Comparison of ENCODE assay signal across 8 cellular contexts in genomic region chr6:2857580-2858337, GRCh38. TPM values are rescaled to one million over a fixed set of nuclear protein-coding genes. Genes with fewer than 3 reads are reported as not detected.
DNase-seq lines count a peak whose midpoint lies in the region; ATAC-seq and TF ChIP-seq lines count a peak whose summit lies in the region.

No MANE protein-coding gene starts in this region.

- no CpG with 5 or more reads among the region's 18 CpGs for WGBS in neuronal stem cell (ENCODE audit: extremely low coverage in 2 of 2, insufficient read length in 2 of 2, insufficient replicate concordance in 1 of 2), 2 donors
- WGBS in prostate gland: 61% methylated on average over 18 of the region's 18 CpGs

- intact Hi-C loops in Right ventricle myocardium inferior (cut with DNase I) (loop anchor here (5.0 kb wide), 1 partner anchor 45 kb away; the partner anchor contains the start of gene SERPINB9), cardiac septum (cut with DNase I) (no loop called here), prostate gland (cut with DNase I) (no loop called here)

- no peak overlapping the region for H3K18ac ChIP-seq in neuronal stem cell (ENCODE audit: low read length)

- H2BK120ac ChIP-seq in neuronal stem cell (ENCODE audit: low read depth, low read length): no peak overlapping the region

- H3K9me3 ChIP-seq in neuronal stem cell (replicated peaks in 1 of 2; ENCODE audit: control insufficient read depth in 2 of 2, insufficient read depth in 1 of 2, low read depth in 1 of 2, low read length in 2 of 2): no peaks in the 10 kb centered on the region
- H3K9me3 ChIP-seq in prostate gland: no peaks in the 10 kb centered on the region

- H3K27me3 Mint-ChIP-seq in type B pancreatic cell: no peaks in the 10 kb centered on the region

- no peak overlapping the region for H3K23ac ChIP-seq in neuronal stem cell (ENCODE audit: low read depth, low read length, poor library complexity)

- no peak overlapping the region for H4K91ac ChIP-seq in neuronal stem cell (ENCODE audit: low read depth, low read length, poor library complexity)

- H3K4me3 ChIP-seq in neuronal stem cell (ENCODE audit: low read length in 2 of 2) (no peak overlapping the region), prostate gland (no peak overlapping the region)

- TF ChIP-seq POLR2A in prostate gland (IDR thresholded peaks at IDR 0.05): no peak

- H2AFZ ChIP-seq in neuronal stem cell (ENCODE audit: low read length): peak overlapping the region; percentile 70

- peak; percentile 26 for ATAC-seq in Right ventricle myocardium inferior
- peak; percentile 47 for ATAC-seq in HG03521 (IDR thresholded peaks at IDR 0.05; ENCODE audit: unreplicated experiment)

- no peaks in the 10 kb centered on the region for H3K36me3 ChIP-seq in neuronal stem cell (replicated peaks in 1 of 2; ENCODE audit: control insufficient read depth in 2 of 2, insufficient read depth in 2 of 2, low read length in 2 of 2)
- H3K36me3 ChIP-seq in prostate gland: no peaks in the 10 kb centered on the region

- no peaks in the 10 kb centered on the region for H3K79me1 ChIP-seq in neuronal stem cell (ENCODE audit: low read depth, low read length)

- no peaks in the 10 kb centered on the region for H3K9me3 Mint-ChIP-seq in type B pancreatic cell

- no peaks in the 10 kb centered on the region for H3K27me3 ChIP-seq in neuronal stem cell (ENCODE audit: control insufficient read depth in 3 of 3, insufficient read depth in 3 of 3, low read depth in 1 of 3, low read length in 3 of 3)
- no peaks in the 10 kb centered on the region for H3K27me3 ChIP-seq in prostate gland (replicated peaks; ENCODE audit: insufficient read depth)

- TF ChIP-seq CTCF in type B pancreatic cell (conservative IDR thresholded peaks at IDR 0.05) (no peak), prostate gland (IDR thresholded peaks at IDR 0.05) (no peak)

- H3K4me2 ChIP-seq in neuronal stem cell (ENCODE audit: insufficient read depth, low read length, poor library complexity, severe bottlenecking): no peak overlapping the region

- peaks cover 40% of the 10 kb centered on the region for H3K4me1 Mint-ChIP-seq in type B pancreatic cell (ENCODE audit: unreplicated experiment)

- H3K4me3 Mint-ChIP-seq in type B pancreatic cell: peak overlapping the region; percentile 20

- H3K4me1 ChIP-seq in neuronal stem cell (ENCODE audit: control insufficient read depth in 2 of 2, insufficient read depth in 1 of 2, low read depth in 1 of 2, low read length in 2 of 2) (peaks cover 21 to 29% of the 10 kb centered on the region in 2 donors), prostate gland (replicated peaks) (no peaks in the 10 kb centered on the region)

- H2AK5ac ChIP-seq in neuronal stem cell (ENCODE audit: low read depth, low read length): no peak overlapping the region

- peak overlapping the region; percentile 81 for H3K27ac Mint-ChIP-seq in type B pancreatic cell

- H3K9ac ChIP-seq in neuronal stem cell (ENCODE audit: low read depth, low read length, poor library complexity): no peak overlapping the region

- no peak overlapping the region for H3K14ac ChIP-seq in neuronal stem cell (ENCODE audit: low read length)

- H3K36me3 Mint-ChIP-seq in type B pancreatic cell: no peaks in the 10 kb centered on the region

- H2BK5ac ChIP-seq in neuronal stem cell (ENCODE audit: low read length): no peak overlapping the region

- no peak overlapping the region for H2BK12ac ChIP-seq in neuronal stem cell (ENCODE audit: low read length)

- no peak overlapping the region for H2BK15ac ChIP-seq in neuronal stem cell (ENCODE audit: low read length)

- H3K27ac ChIP-seq in neuronal stem cell (replicated peaks; ENCODE audit: low read length) (no peak overlapping the region), prostate gland (no peak overlapping the region)

- no peak overlapping the region for H3K4ac ChIP-seq in neuronal stem cell (ENCODE audit: low read length)

- H4K8ac ChIP-seq in neuronal stem cell (ENCODE audit: low read depth, low read length): no peak overlapping the region

- DNase-seq in Right ventricle myocardium inferior (ENCODE audit: missing footprints) (peak; percentile 83), cardiac septum (ENCODE audit: low spot score) (no peak), dermis microvascular lymphatic vessel endothelial cell (ENCODE audit: low read depth in 2 of 2) (peak; percentile 72 to 96), neuronal stem cell (ENCODE audit: low spot score) (no peak), type B pancreatic cell (ENCODE audit: extremely low spot score, unreplicated experiment) (no peak), prostate gland (ENCODE audit: low spot score) (no peak)
- peak; percentile 86 for DNase-seq in activated CD4-positive, alpha-beta T cell treated with anti-CD3 and anti-CD28 coated beads for 48 hours

RNA-seq across cellular contexts. Expression of gene SERPINB1, which starts 16.1 kb away (rescaled TPM):
- total RNA-seq in Right ventricle myocardium inferior (27.5 TPM), cardiac septum (26.4 TPM), dermis microvascular lymphatic vessel endothelial cell (18.3 and 36.3 TPM in 2 replicates), type B pancreatic cell (ENCODE audit: low replicate concordance) (31.2 and 52.0 TPM in 2 replicates), prostate gland (10 to 100 TPM; 27.5 to 31.1 TPM)
- polyA plus RNA-seq in neuronal stem cell (2013, experiment 1 of 2): 13.3 TPM
- polyA plus RNA-seq in neuronal stem cell (2013, experiment 2 of 2): 14.7 TPM

RNA-seq across cellular contexts. Expression of gene SERPINB9, which starts 45.4 kb away (rescaled TPM):
- 3.2 TPM for total RNA-seq in Right ventricle myocardium inferior
- 5.3 TPM for total RNA-seq in cardiac septum
- 93.9 and 128 TPM in 2 replicates for total RNA-seq in dermis microvascular lymphatic vessel endothelial cell
- polyA plus RNA-seq in neuronal stem cell (2013, experiment 1 of 2): 0.96 TPM
- 1.1 TPM for polyA plus RNA-seq in neuronal stem cell (2013, experiment 2 of 2)
- total RNA-seq in type B pancreatic cell (ENCODE audit: low replicate concordance): 6.0 and 6.5 TPM in 2 replicates
- total RNA-seq in prostate gland: 10 to 100 TPM in 1 of 2 donors, 1 to 10 TPM in 1; 3.3 to 50.3 TPM

Comparison
In these comparisons a context has a peak if more than half of its experiments do, and no peak if none do; other contexts are left out.
1. DNase-seq: peak in Right ventricle myocardium inferior (single experiment), activated CD4-positive, alpha-beta T cell treated with anti-CD3 and anti-CD28 coated beads for 48 hours (single experiment) and dermis microvascular lymphatic vessel endothelial cell (2 of 2); none in cardiac septum (single experiment), neuronal stem cell (single experiment), type B pancreatic cell (single experiment) and prostate gland (single experiment).